Comparison of ENCODE assay signal across 8 cellular contexts in genomic region chr13:51844862-51845573, GRCh38. TPM values are rescaled to one million over a fixed set of nuclear protein-coding genes. Genes with fewer than 3 reads are reported as not detected.
A peak's percentile ranks its signal among the peaks of the same experiment; 100 is the strongest.
DNase-seq lines count a peak whose midpoint lies in the region; ATAC-seq and TF ChIP-seq lines count a peak whose summit lies in the region.

Gene TMEM272, minus strand, starts transcription at chr13:51845177. Its CDS starts 6,647 bp downstream, at chr13:51838530.

- TF ChIP-seq CTCF in CD14-positive monocyte (IDR thresholded peaks at IDR 0.05) = peak; percentile 95

- H3K9me3 Mint-ChIP-seq in CD14-positive monocyte (peaks cover 0 to 1% (median 0%) of the 10 kb centered on the region in 7 donors), naive B cell (no peaks in the 10 kb centered on the region)

- intact Hi-C loops in CD14-positive monocyte (cut with micrococcal nuclease) = loop anchor here in 1 of 2 donors (5.0 to 10.0 kb wide), 2 partner anchors 33 to 50 kb away; no protein-coding TSS in a partner anchor

- H3K36me3 Mint-ChIP-seq in CD14-positive monocyte = no peaks in the 10 kb centered on the region
- no peaks in the 10 kb centered on the region for H3K36me3 Mint-ChIP-seq in naive B cell

- H3K27me3 Mint-ChIP-seq in CD14-positive monocyte (ENCODE audit: low read depth in 3 of 3) (peaks cover 0 to 5% (median 4%) of the 10 kb centered on the region in 3 donors), naive B cell (peaks cover 10 to 12% (median 12%) of the 10 kb centered on the region in 3 donors)

- peak within 1 kb of the TSS in 1 of 7 donors; percentile 5 for H3K27ac Mint-ChIP-seq in CD14-positive monocyte
- peak within 1 kb of the TSS in 1 of 6 donors; percentile 52 for H3K27ac Mint-ChIP-seq in naive B cell

- peak within 1 kb of the TSS; percentile 66 to 77 for H3K4me3 Mint-ChIP-seq in CD14-positive monocyte
- H3K4me3 Mint-ChIP-seq in naive B cell = peak within 1 kb of the TSS in 5 of 8 donors; percentile 16 to 75 (median 30)

- peak; percentile 53 for ATAC-seq in GM21576 (IDR thresholded peaks at IDR 0.05; ENCODE audit: unreplicated experiment)
- ATAC-seq in esophagus mucosa = peak; percentile 46
- ATAC-seq in naive B cell (ENCODE audit: low read depth in 2 of 2) = peak; percentile 37 to 55
- no peak for ATAC-seq in HG02571 (IDR thresholded peaks at IDR 0.05; ENCODE audit: unreplicated experiment)

- H3K4me1 Mint-ChIP-seq in CD14-positive monocyte (peaks cover 20% of the 10 kb centered on the region), naive B cell (peaks cover 6 to 9% (median 7%) of the 10 kb centered on the region in 3 donors)

- no peak for DNase-seq in CD14-positive monocyte (ENCODE audit: low spot score)
- DNase-seq in NCI-H2227 (lab: John Stamatoyannopoulos, UW; ENCODE audit: unreplicated experiment) = peak; percentile 77
- peak; percentile 84 for DNase-seq in activated CD8-positive, alpha-beta memory T cell treated with anti-CD3 and anti-CD28 coated beads, Interleukin-2, amount 50 U/mL, for 48 hours
- DNase-seq in naive B cell = peak; percentile 29
- peak; percentile 70 for DNase-seq in superior temporal gyrus (ENCODE audit: extremely low spot score)

RNA-seq across cellular contexts. Expression of gene TMEM272, which starts in this region (rescaled TPM):
- polyA plus RNA-seq in CD14-positive monocyte (not detected), naive B cell (ENCODE audit: low read depth in 6 of 6) (under 1 TPM in 2 of 6 donors, not detected in 4; 0.09 to 0.11 TPM)
- not detected for total RNA-seq in esophagus mucosa

Comparison
In these comparisons a context has a peak if more than half of its experiments do, and no peak if none do; other contexts are left out.
1. Peak in ATAC-seq in esophagus mucosa; RNA of the gene not detected or under 1 TPM.
2. Peak in DNase-seq and ATAC-seq in naive B cell; RNA of the gene not detected or under 1 TPM.